ENCODE assay signal across 8 cellular contexts in genomic region chr9:113349434-113350337, GRCh38. TPM values are rescaled to one million over a fixed set of nuclear protein-coding genes. Genes with fewer than 3 reads are reported as not detected.
DNase-seq lines count a peak whose midpoint lies in the region; ATAC-seq, FAIRE-seq and TF ChIP-seq lines count a peak whose summit lies in the region.

TSS of gene BSPRY (plus strand) at chr9:113349541. CDS start at chr9:113349580, 39 bp downstream.

- 6% methylated on average over 48 of the region's 80 CpGs; no CpG with 5 or more reads in 1 of the 2 experiments for WGBS in H1 (ENCODE audit: extremely low coverage in 1 of 2, insufficient coverage in 1 of 2, insufficient read length in 1 of 2, insufficient replicate concordance in 2 of 2, low coverage in 1 of 2, low lambda C conversion rate in 2 of 2, missing lambda C conversion rate in 1 of 2), 2 experiments

- H3K4me1 Mint-ChIP-seq in naive B cell = peaks cover 18 to 24% (median 19%) of the 10 kb centered on the region in 3 donors

- peak within 1 kb of the TSS in 3 of 4 experiments; percentile 34 to 56 (median 48); a peak in 6 of 7 replicates for H3K9ac ChIP-seq in H1 (replicated peaks in 1 of 4; ENCODE audit: extremely low read depth in 1 of 4, low read depth in 3 of 4, low read length in 3 of 4)

- DNase-seq in NCI-H146 (lab: John Stamatoyannopoulos, UW) (peak; percentile 52), NCI-H146 treated with DMSO at 0.1 percent for 48 hours (lab: John Stamatoyannopoulos, UW; ENCODE audit: unreplicated experiment) (no peak), T-helper 9 cell (peak; percentile 6), H1 (ENCODE audit: low read depth in 1 of 2, low spot score in 2 of 2) (peak in 1 of 2 experiments; percentile 76), naive B cell (peak; percentile 33)

- H3K36me3 Mint-ChIP-seq in naive B cell = no peaks in the 10 kb centered on the region

- peak within 1 kb of the TSS; percentile 27 for H2AFZ ChIP-seq in H1 (ENCODE audit: low read length)

- H3K9me3 Mint-ChIP-seq in naive B cell = no peaks in the 10 kb centered on the region

- H3K4me3 ChIP-seq in H1 (ENCODE audit: extremely low read depth in 1 of 4, insufficient read depth in 2 of 4, low read depth in 3 of 4, low read length in 4 of 4) = peak within 1 kb of the TSS; percentile 75 to 89 (median 76)

- no peak within 1 kb of the TSS for H2BK5ac ChIP-seq in H1 (ENCODE audit: low read depth, low read length)

- H4K91ac ChIP-seq in H1 (replicated peaks; ENCODE audit: insufficient read length, low read length) = no peak within 1 kb of the TSS

- TF ChIP-seq CTCF in H1 (IDR thresholded peaks at IDR 0.05; ENCODE audit: control extremely low read depth in 1 of 3, insufficient read depth in 1 of 3, low read depth in 1 of 3, low read length in 3 of 3) = no peak

- CTCF ChIA-PET in H1 (lab: Charles Lee; ENCODE audit: partially characterized antibody) = interaction anchor here (0.5 to 4.0 kb wide), 15 partner anchors 9 to 732 kb away, joined by 3 to 12 read pairs (median 4); partner anchors contain the start of genes CDC26, PRPF4 and WDR31

- peak within 1 kb of the TSS in 3 of 6 donors; percentile 62 to 86 (median 82) for H3K27ac Mint-ChIP-seq in naive B cell

- no peaks in the 10 kb centered on the region; the same call in none of the 2 replicates for H3K79me1 ChIP-seq in H1 (ENCODE audit: low read depth, low read length)

- H3K36me3 ChIP-seq in H1 (ENCODE audit: control insufficient read depth in 2 of 4, insufficient read depth in 4 of 4, low read length in 3 of 4) = no peaks in the 10 kb centered on the region

- peaks cover 5 to 14% (median 10%) of the 10 kb centered on the region in 4 experiments for H3K4me1 ChIP-seq in H1 (replicated peaks in 1 of 4; ENCODE audit: control insufficient read depth in 3 of 4, insufficient read depth in 4 of 4, low read length in 3 of 4)

- H3K27me3 Mint-ChIP-seq in naive B cell = peaks cover 0 to 31% (median 18%) of the 10 kb centered on the region in 3 donors

- no peaks in the 10 kb centered on the region for H3K9me3 ChIP-seq in H1 (ENCODE audit: insufficient read depth in 2 of 2, low read depth in 1 of 2, low read length in 1 of 2)

- no peak within 1 kb of the TSS for H3K27ac ChIP-seq in H1 (ENCODE audit: low read depth, low read length)

- FAIRE-seq in H1 (lab: Jason Lieb, UNC) = no peak

- ATAC-seq in HG03432 (IDR thresholded peaks at IDR 0.05; ENCODE audit: unreplicated experiment) (peak; percentile 53), naive B cell (ENCODE audit: low read depth in 2 of 2) (peak; percentile 64 to 71), GM18520 (IDR thresholded peaks at IDR 0.05; ENCODE audit: unreplicated experiment) (no peak), HG02970 (IDR thresholded peaks at IDR 0.05; ENCODE audit: low FRiP score, unreplicated experiment) (no peak)

- no peak within 1 kb of the TSS for H2BK120ac ChIP-seq in H1 (replicated peaks; ENCODE audit: low read depth, low read length)

- peak within 1 kb of the TSS; percentile 48 for H3K18ac ChIP-seq in H1 (ENCODE audit: extremely low read depth, low read length)

- peak within 1 kb of the TSS; percentile 74 to 86 for H3K4me2 ChIP-seq in H1 (ENCODE audit: insufficient read depth in 1 of 2, low read depth in 2 of 2, low read length in 2 of 2)

- no peak within 1 kb of the TSS for H3K14ac ChIP-seq in H1 (ENCODE audit: insufficient read length)

- POLR2A ChIA-PET in H1 (lab: Charles Lee; ENCODE audit: partially characterized antibody) = interaction anchor here (0.8 to 2.8 kb wide), 15 partner anchors 8 to 343 kb away, joined by 3 to 11 read pairs (median 4); partner anchors contain the start of genes C9orf43, HDHD3, POLE3 and WDR31

- TF ChIP-seq EP300 in H1 (IDR thresholded peaks at IDR 0.05; ENCODE audit: borderline replicate concordance in 1 of 2, low read depth in 2 of 2, low read length in 2 of 2) = no peak

- no peak within 1 kb of the TSS for H2BK12ac ChIP-seq in H1 (ENCODE audit: low read depth, low read length)

- peak in 1 of 2 experiments; percentile 49; a peak in 1 of 3 replicates for TF ChIP-seq POLR2A in H1 (IDR thresholded peaks at IDR 0.05; ENCODE audit: control extremely low read depth in 1 of 2, low read depth in 2 of 2, low read length in 2 of 2)

- no peak within 1 kb of the TSS for H2BK20ac ChIP-seq in H1 (ENCODE audit: low read length)

- H2BK15ac ChIP-seq in H1 (ENCODE audit: low read length) = no peak within 1 kb of the TSS

- peaks cover 11% of the 10 kb centered on the region; the same call in 1 of the 2 replicates for H3K23me2 ChIP-seq in H1 (ENCODE audit: low read depth, low read length)

- H4K8ac ChIP-seq in H1 (ENCODE audit: extremely low read depth, insufficient read depth, low read length) = peak within 1 kb of the TSS; percentile 57; the same call in 1 of the 2 replicates

- H3K23ac ChIP-seq in H1 (ENCODE audit: insufficient read length) = no peak within 1 kb of the TSS

- no peak within 1 kb of the TSS for H4K5ac ChIP-seq in H1 (ENCODE audit: insufficient read length, low read depth, low read length)

- no peak within 1 kb of the TSS for H3K4ac ChIP-seq in H1 (replicated peaks; ENCODE audit: insufficient read length, low read depth, low read length)

- H2AK5ac ChIP-seq in H1 (ENCODE audit: low read depth, low read length) = no peak within 1 kb of the TSS

- H4K20me1 ChIP-seq in H1 (replicated peaks in 1 of 2; ENCODE audit: control insufficient read depth in 1 of 2, insufficient read depth in 2 of 2, low read length in 2 of 2) = peaks cover 0 to 2% of the 10 kb centered on the region in 2 experiments

- peaks cover 0 to 14% (median 2%) of the 10 kb centered on the region in 4 experiments; a peak in 5 of 7 replicates for H3K27me3 ChIP-seq in H1 (replicated peaks in 1 of 4; ENCODE audit: control insufficient read depth in 3 of 4, extremely low read depth in 1 of 4, insufficient read depth in 3 of 4, low read length in 3 of 4)

- no peaks in the 10 kb centered on the region for H3K79me2 ChIP-seq in H1 (ENCODE audit: control insufficient read depth in 1 of 2, insufficient read depth in 2 of 2, low read length in 2 of 2)

- H3K56ac ChIP-seq in H1 (replicated peaks; ENCODE audit: insufficient read length, low read depth, low read length) = no peak within 1 kb of the TSS

- TF ChIP-seq RAD21 in H1 (IDR thresholded peaks at IDR 0.05 in 1 of 2, conservative IDR thresholded peaks at IDR 0.05 in 1 of 2; ENCODE audit: low read depth in 2 of 2, low read length in 2 of 2) = 0 out of 4 replicates have a peak, but pooled peaks of 1 of the 2 experiments have one; percentile 0

- H3K4me3 Mint-ChIP-seq in naive B cell = peak within 1 kb of the TSS; percentile 80 to 93 (median 87)

TF ChIP-seq in H1, 55 proteins besides CTCF, POLR2A, EP300 and RAD21 (continues in another document):
- TF ChIP-seq PHF8 (conservative IDR thresholded peaks at IDR 0.05; ENCODE audit: low read depth, low read length) (peak; percentile 66), TEAD4 (IDR thresholded peaks at IDR 0.05; ENCODE audit: low read depth, low read length) (no peak), NANOG (IDR thresholded peaks at IDR 0.05; ENCODE audit: insufficient read depth, low read depth, low read length, poor library complexity, severe bottlenecking) (no peak), CHD2 (IDR thresholded peaks at IDR 0.05; ENCODE audit: low read length) (no peak), RBBP5 (IDR thresholded peaks at IDR 0.05; ENCODE audit: borderline replicate concordance, low read depth, low read length) (peak; percentile 72; the same call in 1 of the 2 replicates), JUN (IDR thresholded peaks at IDR 0.05; ENCODE audit: low read depth, low read length) (no peak), HDAC2 (IDR thresholded peaks at IDR 0.05; ENCODE audit: borderline replicate concordance in 1 of 2, low read depth in 2 of 2, low read length in 2 of 2) (peak; percentile 5 to 65; a peak in 1 of 4 replicates), NRF1 (IDR thresholded peaks at IDR 0.05; ENCODE audit: low read depth, low read length) (no peak), KDM1A (IDR thresholded peaks at IDR 0.05; ENCODE audit: borderline replicate concordance, low read length) (peak; percentile 90), USF2 (IDR thresholded peaks at IDR 0.05; ENCODE audit: low read length) (no peak), ZNF274 (IDR thresholded peaks at IDR 0.05; ENCODE audit: borderline replicate concordance, extremely low read depth, low read length) (no peak), KDM4A (IDR thresholded peaks at IDR 0.05; ENCODE audit: low read depth, low read length, severe bottlenecking) (peak; percentile 97), GTF2F1 (IDR thresholded peaks at IDR 0.05; ENCODE audit: borderline replicate concordance, low read depth, low read length) (no peak), TBP (IDR thresholded peaks at IDR 0.05; ENCODE audit: low read depth, low read length) (0 out of 2 replicates have a peak, but pooled peaks have one; percentile 40), E2F6 (IDR thresholded peaks at IDR 0.05) (0 out of 2 replicates have a peak, but pooled peaks have one; percentile 14), TAF7 (optimal IDR thresholded peaks at IDR 0.05; ENCODE audit: borderline replicate concordance, low read depth, low read length) (peak; percentile 39), CBX5 (IDR thresholded peaks at IDR 0.05; ENCODE audit: low read depth, low read length) (no peak)

RNA-seq across cellular contexts. Expression of gene BSPRY, which starts in this region (rescaled TPM):
- total RNA-seq in H1 (2021; fragmentation: NEBNext Ultra II Directional; extraction: Animal tissue kit (Norgen Biotek cat#: 25700)) = 5.5 and 6.5 TPM in 2 replicates
- 10.9 and 12.1 TPM in 2 replicates for polyA plus RNA-seq in H1 (2011; rRNA removed)
- 9.7 TPM for polyA plus RNA-seq in H1 (2011; cell fraction: cytosol; rRNA removed)
- 10.3 TPM for polyA plus RNA-seq in H1 (2011; cell fraction: nucleus; rRNA removed)
- polyA plus RNA-seq in H1 (2012, experiment 1 of 2) = 5.5 to 7.4 TPM (median 7.1 TPM) in 4 replicates
- 7.0 TPM for polyA plus RNA-seq in H1 (2012, experiment 2 of 2)
- 5.5 TPM for polyA plus RNA-seq in H1 (2013, experiment 1 of 2)
- polyA plus RNA-seq in H1 (2013, experiment 2 of 2) = 4.7 TPM
- 5.6 and 5.9 TPM in 2 replicates for polyA minus RNA-seq in H1 (2011; rRNA and poly(A)+ RNA removed)
- 4.6 TPM for polyA minus RNA-seq in H1 (2011; cell fraction: cytosol; rRNA and poly(A)+ RNA removed)
- 5.1 TPM for polyA minus RNA-seq in H1 (2011; cell fraction: nucleus; rRNA and poly(A)+ RNA removed)
- 1 to 10 TPM in 4 of 6 donors, under 1 TPM in 2; 0.16 to 1.9 (median 1.2) TPM for polyA plus RNA-seq in naive B cell (ENCODE audit: low read depth in 6 of 6)

Comparison
In these comparisons a context has a peak if more than half of its experiments do, and no peak if none do; other contexts are left out.
1. ATAC-seq: peak in HG03432 (single experiment) and naive B cell (2 of 2); none in GM18520 (single experiment) and HG02970 (single experiment).